2 cellular contexts compared by ENCODE assay signal in the genomic region with DNA sequence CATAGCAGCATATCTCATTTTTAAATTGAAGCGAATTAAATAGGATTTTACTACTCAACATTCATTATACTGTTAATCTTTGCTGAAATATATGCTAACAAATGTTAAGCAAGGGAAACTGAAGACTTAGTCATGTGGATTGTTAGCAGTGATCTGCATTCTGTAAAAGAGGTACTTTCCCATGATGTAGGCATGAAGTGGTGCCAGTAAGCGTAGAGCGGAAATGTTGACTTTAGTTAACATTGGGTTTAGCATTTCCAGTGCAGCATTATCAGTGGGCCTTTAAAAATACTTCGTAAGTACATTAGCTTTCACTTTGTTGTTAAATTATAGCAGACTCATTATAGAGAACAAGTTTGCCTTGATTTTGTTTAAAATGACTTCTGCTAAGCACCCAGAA.
TF ChIP-seq lines count a peak whose summit lies in the region.

No MANE protein-coding gene starts in this region.

TF ChIP-seq in GM12878, 131 proteins besides CTCF, POLR2A, EP300 and RAD21 (continued from another document and continues in another):
- peak; percentile 39; the same call in 1 of the 2 replicates for TF ChIP-seq CREB1 (IDR thresholded peaks at IDR 0.05; ENCODE audit: low read depth)
- no peak for TF ChIP-seq MYB (IDR thresholded peaks at IDR 0.05; ENCODE audit: borderline replicate concordance, low read depth, low read length)
- TF ChIP-seq, protein P1, sequence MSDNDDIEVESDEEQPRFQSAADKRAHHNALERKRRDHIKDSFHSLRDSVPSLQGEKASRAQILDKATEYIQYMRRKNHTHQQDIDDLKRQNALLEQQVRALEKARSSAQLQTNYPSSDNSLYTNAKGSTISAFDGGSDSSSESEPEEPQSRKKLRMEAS (IDR thresholded peaks at IDR 0.05; ENCODE audit: low read depth, low read length), result peak; percentile 13; the same call in 1 of the 2 replicates
- peak; percentile 72 for TF ChIP-seq ATF7 (IDR thresholded peaks at IDR 0.05; ENCODE audit: low read depth)
- TF ChIP-seq TAF1 (IDR thresholded peaks at IDR 0.05; ENCODE audit: borderline replicate concordance, low read depth, low read length), result no peak
- TF ChIP-seq RB1 (IDR thresholded peaks at IDR 0.05; ENCODE audit: borderline replicate concordance), result no peak
- 0 out of 2 replicates have a peak, but pooled peaks have one; percentile 25 for TF ChIP-seq RUNX3 (IDR thresholded peaks at IDR 0.05; ENCODE audit: low read length)
- peak; percentile 28; the same call in 1 of the 2 replicates for TF ChIP-seq CREM (IDR thresholded peaks at IDR 0.05; ENCODE audit: low read depth)
- TF ChIP-seq, protein P2, sequence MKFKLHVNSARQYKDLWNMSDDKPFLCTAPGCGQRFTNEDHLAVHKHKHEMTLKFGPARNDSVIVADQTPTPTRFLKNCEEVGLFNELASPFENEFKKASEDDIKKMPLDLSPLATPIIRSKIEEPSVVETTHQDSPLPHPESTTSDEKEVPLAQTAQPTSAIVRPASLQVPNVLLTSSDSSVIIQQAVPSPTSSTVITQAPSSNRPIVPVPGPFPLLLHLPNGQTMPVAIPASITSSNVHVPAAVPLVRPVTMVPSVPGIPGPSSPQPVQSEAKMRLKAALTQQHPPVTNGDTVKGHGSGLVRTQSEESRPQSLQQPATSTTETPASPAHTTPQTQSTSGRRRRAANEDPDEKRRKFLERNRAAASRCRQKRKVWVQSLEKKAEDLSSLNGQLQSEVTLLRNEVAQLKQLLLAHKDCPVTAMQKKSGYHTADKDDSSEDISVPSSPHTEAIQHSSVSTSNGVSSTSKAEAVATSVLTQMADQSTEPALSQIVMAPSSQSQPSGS (IDR thresholded peaks at IDR 0.05; ENCODE audit: low read length), result peak; percentile 51; the same call in 1 of the 2 replicates
- no peak for TF ChIP-seq BMI1 (IDR thresholded peaks at IDR 0.05; ENCODE audit: borderline replicate concordance)
- TF ChIP-seq ZBED1 (IDR thresholded peaks at IDR 0.05; ENCODE audit: borderline replicate concordance), result 0 out of 2 replicates have a peak, but pooled peaks have one; percentile 26
- TF ChIP-seq, protein P3, sequence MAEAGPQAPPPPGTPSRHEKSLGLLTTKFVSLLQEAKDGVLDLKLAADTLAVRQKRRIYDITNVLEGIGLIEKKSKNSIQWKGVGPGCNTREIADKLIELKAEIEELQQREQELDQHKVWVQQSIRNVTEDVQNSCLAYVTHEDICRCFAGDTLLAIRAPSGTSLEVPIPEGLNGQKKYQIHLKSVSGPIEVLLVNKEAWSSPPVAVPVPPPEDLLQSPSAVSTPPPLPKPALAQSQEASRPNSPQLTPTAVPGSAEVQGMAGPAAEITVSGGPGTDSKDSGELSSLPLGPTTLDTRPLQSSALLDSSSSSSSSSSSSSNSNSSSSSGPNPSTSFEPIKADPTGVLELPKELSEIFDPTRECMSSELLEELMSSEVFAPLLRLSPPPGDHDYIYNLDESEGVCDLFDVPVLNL (IDR thresholded peaks at IDR 0.05; ENCODE audit: low read depth, low read length), result no peak
- TF ChIP-seq, protein P4, sequence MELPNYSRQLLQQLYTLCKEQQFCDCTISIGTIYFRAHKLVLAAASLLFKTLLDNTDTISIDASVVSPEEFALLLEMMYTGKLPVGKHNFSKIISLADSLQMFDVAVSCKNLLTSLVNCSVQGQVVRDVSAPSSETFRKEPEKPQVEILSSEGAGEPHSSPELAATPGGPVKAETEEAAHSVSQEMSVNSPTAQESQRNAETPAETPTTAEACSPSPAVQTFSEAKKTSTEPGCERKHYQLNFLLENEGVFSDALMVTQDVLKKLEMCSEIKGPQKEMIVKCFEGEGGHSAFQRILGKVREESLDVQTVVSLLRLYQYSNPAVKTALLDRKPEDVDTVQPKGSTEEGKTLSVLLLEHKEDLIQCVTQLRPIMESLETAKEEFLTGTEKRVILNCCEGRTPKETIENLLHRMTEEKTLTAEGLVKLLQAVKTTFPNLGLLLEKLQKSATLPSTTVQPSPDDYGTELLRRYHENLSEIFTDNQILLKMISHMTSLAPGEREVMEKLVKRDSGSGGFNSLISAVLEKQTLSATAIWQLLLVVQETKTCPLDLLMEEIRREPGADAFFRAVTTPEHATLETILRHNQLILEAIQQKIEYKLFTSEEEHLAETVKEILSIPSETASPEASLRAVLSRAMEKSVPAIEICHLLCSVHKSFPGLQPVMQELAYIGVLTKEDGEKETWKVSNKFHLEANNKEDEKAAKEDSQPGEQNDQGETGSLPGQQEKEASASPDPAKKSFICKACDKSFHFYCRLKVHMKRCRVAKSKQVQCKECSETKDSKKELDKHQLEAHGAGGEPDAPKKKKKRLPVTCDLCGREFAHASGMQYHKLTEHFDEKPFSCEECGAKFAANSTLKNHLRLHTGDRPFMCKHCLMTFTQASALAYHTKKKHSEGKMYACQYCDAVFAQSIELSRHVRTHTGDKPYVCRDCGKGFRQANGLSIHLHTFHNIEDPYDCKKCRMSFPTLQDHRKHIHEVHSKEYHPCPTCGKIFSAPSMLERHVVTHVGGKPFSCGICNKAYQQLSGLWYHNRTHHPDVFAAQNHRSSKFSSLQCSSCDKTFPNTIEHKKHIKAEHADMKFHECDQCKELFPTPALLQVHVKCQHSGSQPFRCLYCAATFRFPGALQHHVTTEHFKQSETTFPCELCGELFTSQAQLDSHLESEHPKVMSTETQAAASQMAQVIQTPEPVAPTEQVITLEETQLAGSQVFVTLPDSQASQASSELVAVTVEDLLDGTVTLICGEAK (IDR thresholded peaks at IDR 0.05; ENCODE audit: borderline replicate concordance), result 0 out of 2 replicates have a peak, but pooled peaks have one; percentile 11
- no peak for TF ChIP-seq SMAD5 (IDR thresholded peaks at IDR 0.05; ENCODE audit: low read depth)
- TF ChIP-seq SP1 (IDR thresholded peaks at IDR 0.05; ENCODE audit: low read depth, low read length), result no peak

TF ChIP-seq in WTC11, 78 proteins besides CTCF, POLR2A, EP300 and RAD21 (continued from another document):
- TF ChIP-seq NR3C1 (CRISPR knock-in tag; conservative IDR thresholded peaks at IDR 0.05; ENCODE audit: low read depth) (no peak), TEAD1 (CRISPR knock-in tag; IDR thresholded peaks at IDR 0.05) (no peak), NFYB (CRISPR knock-in tag; conservative IDR thresholded peaks at IDR 0.05; ENCODE audit: low read depth) (no peak), GRHL2 (CRISPR knock-in tag; IDR thresholded peaks at IDR 0.05; ENCODE audit: insufficient replicate concordance, severe bottlenecking) (no peak), JAZF1 (CRISPR knock-in tag; IDR thresholded peaks at IDR 0.05) (no peak), ZBTB21 (CRISPR knock-in tag; IDR thresholded peaks at IDR 0.05; ENCODE audit: borderline replicate concordance) (no peak), ZNF138 (CRISPR knock-in tag; conservative IDR thresholded peaks at IDR 0.05) (no peak), SMAD3 (CRISPR knock-in tag; IDR thresholded peaks at IDR 0.05; ENCODE audit: borderline replicate concordance) (no peak), ZNF263 (CRISPR knock-in tag; IDR thresholded peaks at IDR 0.05; ENCODE audit: low read depth) (no peak), RELA (CRISPR knock-in tag; IDR thresholded peaks at IDR 0.05; ENCODE audit: borderline replicate concordance) (no peak), GABPB1 (CRISPR knock-in tag; IDR thresholded peaks at IDR 0.05) (no peak)
- TF ChIP-seq, protein P5, sequence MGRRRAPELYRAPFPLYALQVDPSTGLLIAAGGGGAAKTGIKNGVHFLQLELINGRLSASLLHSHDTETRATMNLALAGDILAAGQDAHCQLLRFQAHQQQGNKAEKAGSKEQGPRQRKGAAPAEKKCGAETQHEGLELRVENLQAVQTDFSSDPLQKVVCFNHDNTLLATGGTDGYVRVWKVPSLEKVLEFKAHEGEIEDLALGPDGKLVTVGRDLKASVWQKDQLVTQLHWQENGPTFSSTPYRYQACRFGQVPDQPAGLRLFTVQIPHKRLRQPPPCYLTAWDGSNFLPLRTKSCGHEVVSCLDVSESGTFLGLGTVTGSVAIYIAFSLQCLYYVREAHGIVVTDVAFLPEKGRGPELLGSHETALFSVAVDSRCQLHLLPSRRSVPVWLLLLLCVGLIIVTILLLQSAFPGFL (CRISPR knock-in tag; IDR thresholded peaks at IDR 0.05; ENCODE audit: borderline replicate concordance), result no peak
- TF ChIP-seq, protein P6, sequence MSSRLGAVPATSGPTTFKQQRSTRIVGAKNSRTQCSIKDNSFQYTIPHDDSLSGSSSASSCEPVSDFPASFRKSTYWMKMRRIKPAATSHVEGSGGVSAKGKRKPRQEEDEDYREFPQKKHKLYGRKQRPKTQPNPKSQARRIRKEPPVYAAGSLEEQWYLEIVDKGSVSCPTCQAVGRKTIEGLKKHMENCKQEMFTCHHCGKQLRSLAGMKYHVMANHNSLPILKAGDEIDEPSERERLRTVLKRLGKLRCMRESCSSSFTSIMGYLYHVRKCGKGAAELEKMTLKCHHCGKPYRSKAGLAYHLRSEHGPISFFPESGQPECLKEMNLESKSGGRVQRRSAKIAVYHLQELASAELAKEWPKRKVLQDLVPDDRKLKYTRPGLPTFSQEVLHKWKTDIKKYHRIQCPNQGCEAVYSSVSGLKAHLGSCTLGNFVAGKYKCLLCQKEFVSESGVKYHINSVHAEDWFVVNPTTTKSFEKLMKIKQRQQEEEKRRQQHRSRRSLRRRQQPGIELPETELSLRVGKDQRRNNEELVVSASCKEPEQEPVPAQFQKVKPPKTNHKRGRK (CRISPR knock-in tag; IDR thresholded peaks at IDR 0.05; ENCODE audit: borderline replicate concordance), result no peak
- TF ChIP-seq, protein P7, sequence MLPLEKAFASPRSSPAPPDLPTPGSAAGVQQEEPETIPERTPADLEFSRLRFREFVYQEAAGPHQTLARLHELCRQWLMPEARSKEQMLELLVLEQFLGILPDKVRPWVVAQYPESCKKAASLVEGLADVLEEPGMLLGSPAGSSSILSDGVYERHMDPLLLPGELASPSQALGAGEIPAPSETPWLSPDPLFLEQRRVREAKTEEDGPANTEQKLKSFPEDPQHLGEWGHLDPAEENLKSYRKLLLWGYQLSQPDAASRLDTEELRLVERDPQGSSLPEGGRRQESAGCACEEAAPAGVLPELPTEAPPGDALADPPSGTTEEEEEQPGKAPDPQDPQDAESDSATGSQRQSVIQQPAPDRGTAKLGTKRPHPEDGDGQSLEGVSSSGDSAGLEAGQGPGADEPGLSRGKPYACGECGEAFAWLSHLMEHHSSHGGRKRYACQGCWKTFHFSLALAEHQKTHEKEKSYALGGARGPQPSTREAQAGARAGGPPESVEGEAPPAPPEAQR (CRISPR knock-in tag; IDR thresholded peaks at IDR 0.05), result no peak
- TF ChIP-seq, protein P8, sequence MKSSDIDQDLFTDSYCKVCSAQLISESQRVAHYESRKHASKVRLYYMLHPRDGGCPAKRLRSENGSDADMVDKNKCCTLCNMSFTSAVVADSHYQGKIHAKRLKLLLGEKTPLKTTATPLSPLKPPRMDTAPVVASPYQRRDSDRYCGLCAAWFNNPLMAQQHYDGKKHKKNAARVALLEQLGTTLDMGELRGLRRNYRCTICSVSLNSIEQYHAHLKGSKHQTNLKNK (CRISPR knock-in tag; IDR thresholded peaks at IDR 0.05), result no peak
TF ChIP-seq in WTC11: peak in this region for 0.
